Comparison of ENCODE assay signal across 2 cellular contexts in the genomic region with DNA sequence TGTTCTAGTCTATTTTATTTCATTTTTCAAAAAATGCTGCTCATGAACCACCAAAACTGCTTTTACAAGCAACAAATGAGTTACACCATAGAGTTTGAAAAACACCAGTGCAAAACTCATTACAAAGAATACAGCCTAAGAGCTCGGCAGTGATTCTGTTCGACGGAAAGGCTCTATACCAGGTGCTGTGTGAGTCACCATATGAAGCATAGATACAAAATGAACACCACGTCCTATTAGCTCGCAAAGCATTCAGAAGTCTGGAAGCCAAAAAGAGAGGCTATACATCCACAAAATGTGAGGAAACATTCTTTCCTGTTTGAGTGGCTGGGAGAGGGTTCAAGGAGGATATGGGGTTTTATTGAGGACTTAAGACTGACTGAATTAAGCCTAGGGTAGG.
TF ChIP-seq lines count a peak whose summit lies in the region.

No MANE protein-coding gene starts in this region.

TF ChIP-seq in GM23338, 12 proteins besides CTCF, POLR2A, EP300 and RAD21 (continues in another document):
- TF ChIP-seq, protein P1, sequence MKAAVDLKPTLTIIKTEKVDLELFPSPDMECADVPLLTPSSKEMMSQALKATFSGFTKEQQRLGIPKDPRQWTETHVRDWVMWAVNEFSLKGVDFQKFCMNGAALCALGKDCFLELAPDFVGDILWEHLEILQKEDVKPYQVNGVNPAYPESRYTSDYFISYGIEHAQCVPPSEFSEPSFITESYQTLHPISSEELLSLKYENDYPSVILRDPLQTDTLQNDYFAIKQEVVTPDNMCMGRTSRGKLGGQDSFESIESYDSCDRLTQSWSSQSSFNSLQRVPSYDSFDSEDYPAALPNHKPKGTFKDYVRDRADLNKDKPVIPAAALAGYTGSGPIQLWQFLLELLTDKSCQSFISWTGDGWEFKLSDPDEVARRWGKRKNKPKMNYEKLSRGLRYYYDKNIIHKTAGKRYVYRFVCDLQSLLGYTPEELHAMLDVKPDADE (IDR thresholded peaks at IDR 0.05), result no peak
- TF ChIP-seq NANOG (IDR thresholded peaks at IDR 0.05; ENCODE audit: borderline replicate concordance), result no peak
- no peak for TF ChIP-seq ZNF114 (CRISPR knock-in tag; IDR thresholded peaks at IDR 0.05)
- TF ChIP-seq, protein P2, sequence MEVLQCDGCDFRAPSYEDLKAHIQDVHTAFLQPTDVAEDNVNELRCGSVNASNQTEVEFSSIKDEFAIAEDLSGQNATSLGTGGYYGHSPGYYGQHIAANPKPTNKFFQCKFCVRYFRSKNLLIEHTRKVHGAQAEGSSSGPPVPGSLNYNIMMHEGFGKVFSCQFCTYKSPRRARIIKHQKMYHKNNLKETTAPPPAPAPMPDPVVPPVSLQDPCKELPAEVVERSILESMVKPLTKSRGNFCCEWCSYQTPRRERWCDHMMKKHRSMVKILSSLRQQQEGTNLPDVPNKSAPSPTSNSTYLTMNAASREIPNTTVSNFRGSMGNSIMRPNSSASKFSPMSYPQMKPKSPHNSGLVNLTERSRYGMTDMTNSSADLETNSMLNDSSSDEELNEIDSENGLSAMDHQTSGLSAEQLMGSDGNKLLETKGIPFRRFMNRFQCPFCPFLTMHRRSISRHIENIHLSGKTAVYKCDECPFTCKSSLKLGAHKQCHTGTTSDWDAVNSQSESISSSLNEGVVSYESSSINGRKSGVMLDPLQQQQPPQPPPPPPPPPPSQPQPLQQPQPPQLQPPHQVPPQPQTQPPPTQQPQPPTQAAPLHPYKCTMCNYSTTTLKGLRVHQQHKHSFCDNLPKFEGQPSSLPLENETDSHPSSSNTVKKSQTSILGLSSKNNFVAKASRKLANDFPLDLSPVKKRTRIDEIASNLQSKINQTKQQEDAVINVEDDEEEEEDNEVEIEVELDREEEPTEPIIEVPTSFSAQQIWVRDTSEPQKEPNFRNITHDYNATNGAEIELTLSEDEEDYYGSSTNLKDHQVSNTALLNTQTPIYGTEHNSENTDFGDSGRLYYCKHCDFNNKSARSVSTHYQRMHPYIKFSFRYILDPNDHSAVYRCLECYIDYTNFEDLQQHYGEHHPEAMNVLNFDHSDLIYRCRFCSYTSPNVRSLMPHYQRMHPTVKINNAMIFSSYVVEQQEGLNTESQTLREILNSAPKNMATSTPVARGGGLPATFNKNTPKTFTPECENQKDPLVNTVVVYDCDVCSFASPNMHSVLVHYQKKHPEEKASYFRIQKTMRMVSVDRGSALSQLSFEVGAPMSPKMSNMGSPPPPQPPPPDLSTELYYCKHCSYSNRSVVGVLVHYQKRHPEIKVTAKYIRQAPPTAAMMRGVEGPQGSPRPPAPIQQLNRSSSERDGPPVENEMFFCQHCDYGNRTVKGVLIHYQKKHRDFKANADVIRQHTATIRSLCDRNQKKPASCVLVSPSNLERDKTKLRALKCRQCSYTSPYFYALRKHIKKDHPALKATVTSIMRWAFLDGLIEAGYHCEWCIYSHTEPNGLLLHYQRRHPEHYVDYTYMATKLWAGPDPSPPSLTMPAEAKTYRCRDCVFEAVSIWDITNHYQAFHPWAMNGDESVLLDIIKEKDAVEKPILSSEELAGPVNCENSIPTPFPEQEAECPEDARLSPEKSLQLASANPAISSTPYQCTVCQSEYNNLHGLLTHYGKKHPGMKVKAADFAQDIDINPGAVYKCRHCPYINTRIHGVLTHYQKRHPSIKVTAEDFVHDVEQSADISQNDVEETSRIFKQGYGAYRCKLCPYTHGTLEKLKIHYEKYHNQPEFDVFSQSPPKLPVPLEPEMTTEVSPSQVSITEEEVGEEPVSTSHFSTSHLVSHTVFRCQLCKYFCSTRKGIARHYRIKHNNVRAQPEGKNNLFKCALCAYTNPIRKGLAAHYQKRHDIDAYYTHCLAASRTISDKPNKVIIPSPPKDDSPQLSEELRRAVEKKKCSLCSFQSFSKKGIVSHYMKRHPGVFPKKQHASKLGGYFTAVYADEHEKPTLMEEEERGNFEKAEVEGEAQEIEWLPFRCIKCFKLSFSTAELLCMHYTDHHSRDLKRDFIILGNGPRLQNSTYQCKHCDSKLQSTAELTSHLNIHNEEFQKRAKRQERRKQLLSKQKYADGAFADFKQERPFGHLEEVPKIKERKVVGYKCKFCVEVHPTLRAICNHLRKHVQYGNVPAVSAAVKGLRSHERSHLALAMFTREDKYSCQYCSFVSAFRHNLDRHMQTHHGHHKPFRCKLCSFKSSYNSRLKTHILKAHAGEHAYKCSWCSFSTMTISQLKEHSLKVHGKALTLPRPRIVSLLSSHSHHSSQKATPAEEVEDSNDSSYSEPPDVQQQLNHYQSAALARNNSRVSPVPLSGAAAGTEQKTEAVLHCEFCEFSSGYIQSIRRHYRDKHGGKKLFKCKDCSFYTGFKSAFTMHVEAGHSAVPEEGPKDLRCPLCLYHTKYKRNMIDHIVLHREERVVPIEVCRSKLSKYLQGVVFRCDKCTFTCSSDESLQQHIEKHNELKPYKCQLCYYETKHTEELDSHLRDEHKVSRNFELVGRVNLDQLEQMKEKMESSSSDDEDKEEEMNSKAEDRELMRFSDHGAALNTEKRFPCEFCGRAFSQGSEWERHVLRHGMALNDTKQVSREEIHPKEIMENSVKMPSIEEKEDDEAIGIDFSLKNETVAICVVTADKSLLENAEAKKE (CRISPR knock-in tag; IDR thresholded peaks at IDR 0.05), result no peak
- TF ChIP-seq JUNB (IDR thresholded peaks at IDR 0.05; ENCODE audit: unreplicated experiment), result no peak
- no peak for TF ChIP-seq STAT1 (IDR thresholded peaks at IDR 0.05; ENCODE audit: unreplicated experiment)
- TF ChIP-seq EZH2 (IDR thresholded peaks at IDR 0.05; ENCODE audit: low read depth, unreplicated experiment), result no peak
- TF ChIP-seq, protein P3, sequence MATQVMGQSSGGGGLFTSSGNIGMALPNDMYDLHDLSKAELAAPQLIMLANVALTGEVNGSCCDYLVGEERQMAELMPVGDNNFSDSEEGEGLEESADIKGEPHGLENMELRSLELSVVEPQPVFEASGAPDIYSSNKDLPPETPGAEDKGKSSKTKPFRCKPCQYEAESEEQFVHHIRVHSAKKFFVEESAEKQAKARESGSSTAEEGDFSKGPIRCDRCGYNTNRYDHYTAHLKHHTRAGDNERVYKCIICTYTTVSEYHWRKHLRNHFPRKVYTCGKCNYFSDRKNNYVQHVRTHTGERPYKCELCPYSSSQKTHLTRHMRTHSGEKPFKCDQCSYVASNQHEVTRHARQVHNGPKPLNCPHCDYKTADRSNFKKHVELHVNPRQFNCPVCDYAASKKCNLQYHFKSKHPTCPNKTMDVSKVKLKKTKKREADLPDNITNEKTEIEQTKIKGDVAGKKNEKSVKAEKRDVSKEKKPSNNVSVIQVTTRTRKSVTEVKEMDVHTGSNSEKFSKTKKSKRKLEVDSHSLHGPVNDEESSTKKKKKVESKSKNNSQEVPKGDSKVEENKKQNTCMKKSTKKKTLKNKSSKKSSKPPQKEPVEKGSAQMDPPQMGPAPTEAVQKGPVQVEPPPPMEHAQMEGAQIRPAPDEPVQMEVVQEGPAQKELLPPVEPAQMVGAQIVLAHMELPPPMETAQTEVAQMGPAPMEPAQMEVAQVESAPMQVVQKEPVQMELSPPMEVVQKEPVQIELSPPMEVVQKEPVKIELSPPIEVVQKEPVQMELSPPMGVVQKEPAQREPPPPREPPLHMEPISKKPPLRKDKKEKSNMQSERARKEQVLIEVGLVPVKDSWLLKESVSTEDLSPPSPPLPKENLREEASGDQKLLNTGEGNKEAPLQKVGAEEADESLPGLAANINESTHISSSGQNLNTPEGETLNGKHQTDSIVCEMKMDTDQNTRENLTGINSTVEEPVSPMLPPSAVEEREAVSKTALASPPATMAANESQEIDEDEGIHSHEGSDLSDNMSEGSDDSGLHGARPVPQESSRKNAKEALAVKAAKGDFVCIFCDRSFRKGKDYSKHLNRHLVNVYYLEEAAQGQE (IDR thresholded peaks at IDR 0.05; ENCODE audit: unreplicated experiment), result no peak
- TF ChIP-seq ZNF331 (CRISPR knock-in tag; IDR thresholded peaks at IDR 0.05; ENCODE audit: low read depth), result no peak
- no peak for TF ChIP-seq EZH2phosphoT487 (IDR thresholded peaks at IDR 0.05; ENCODE audit: unreplicated experiment)

TF ChIP-seq in HepG2, 621 proteins besides CTCF, POLR2A, EP300 and RAD21:
- TF ChIP-seq ZGPAT (CRISPR knock-in tag; IDR thresholded peaks at IDR 0.05) (no peak), ZKSCAN5 (CRISPR knock-in tag; IDR thresholded peaks at IDR 0.05) (no peak), BRF2 (CRISPR knock-in tag; IDR thresholded peaks at IDR 0.05) (no peak), HOXA7 (CRISPR knock-in tag; IDR thresholded peaks at IDR 0.05) (no peak), MEIS1 (CRISPR knock-in tag; IDR thresholded peaks at IDR 0.05; ENCODE audit: borderline replicate concordance) (no peak), CEBPG (CRISPR knock-in tag; IDR thresholded peaks at IDR 0.05) (no peak), SMAD1 (CRISPR knock-in tag; IDR thresholded peaks at IDR 0.05; ENCODE audit: borderline replicate concordance, low read depth) (no peak), FOSL2 (CRISPR knock-in tag; IDR thresholded peaks at IDR 0.05) (no peak), MTERF4 (CRISPR knock-in tag; IDR thresholded peaks at IDR 0.05) (no peak), ZNF773 (CRISPR knock-in tag; IDR thresholded peaks at IDR 0.05; ENCODE audit: borderline replicate concordance) (no peak)
- TF ChIP-seq, protein P4, sequence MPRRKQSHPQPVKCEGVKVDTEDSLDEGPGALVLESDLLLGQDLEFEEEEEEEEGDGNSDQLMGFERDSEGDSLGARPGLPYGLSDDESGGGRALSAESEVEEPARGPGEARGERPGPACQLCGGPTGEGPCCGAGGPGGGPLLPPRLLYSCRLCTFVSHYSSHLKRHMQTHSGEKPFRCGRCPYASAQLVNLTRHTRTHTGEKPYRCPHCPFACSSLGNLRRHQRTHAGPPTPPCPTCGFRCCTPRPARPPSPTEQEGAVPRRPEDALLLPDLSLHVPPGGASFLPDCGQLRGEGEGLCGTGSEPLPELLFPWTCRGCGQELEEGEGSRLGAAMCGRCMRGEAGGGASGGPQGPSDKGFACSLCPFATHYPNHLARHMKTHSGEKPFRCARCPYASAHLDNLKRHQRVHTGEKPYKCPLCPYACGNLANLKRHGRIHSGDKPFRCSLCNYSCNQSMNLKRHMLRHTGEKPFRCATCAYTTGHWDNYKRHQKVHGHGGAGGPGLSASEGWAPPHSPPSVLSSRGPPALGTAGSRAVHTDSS (CRISPR knock-in tag; conservative IDR thresholded peaks at IDR 0.05), result no peak
- TF ChIP-seq, protein P5, sequence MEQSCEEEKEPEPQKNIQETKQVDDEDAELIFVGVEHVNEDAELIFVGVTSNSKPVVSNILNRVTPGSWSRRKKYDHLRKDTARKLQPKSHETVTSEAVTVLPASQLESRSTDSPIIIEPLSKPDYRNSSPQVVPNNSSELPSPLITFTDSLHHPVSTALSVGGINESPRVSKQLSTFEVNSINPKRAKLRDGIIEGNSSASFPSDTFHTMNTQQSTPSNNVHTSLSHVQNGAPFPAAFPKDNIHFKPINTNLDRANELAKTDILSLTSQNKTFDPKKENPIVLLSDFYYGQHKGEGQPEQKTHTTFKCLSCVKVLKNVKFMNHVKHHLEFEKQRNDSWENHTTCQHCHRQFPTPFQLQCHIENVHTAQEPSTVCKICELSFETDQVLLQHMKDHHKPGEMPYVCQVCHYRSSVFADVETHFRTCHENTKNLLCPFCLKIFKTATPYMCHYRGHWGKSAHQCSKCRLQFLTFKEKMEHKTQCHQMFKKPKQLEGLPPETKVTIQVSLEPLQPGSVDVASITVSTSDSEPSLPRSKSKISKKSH (CRISPR knock-in tag; IDR thresholded peaks at IDR 0.05; ENCODE audit: borderline replicate concordance), result no peak
